Comparison of ENCODE assay signal across 20 cellular contexts in genomic region chr15:74275957-74276356, GRCh38. TPM values are rescaled to one million over a fixed set of nuclear protein-coding genes. Genes with fewer than 3 reads are reported as not detected.
DNase-seq lines count a peak whose midpoint lies in the region; ATAC-seq, FAIRE-seq and TF ChIP-seq lines count a peak whose summit lies in the region.
"Had no signal": no experiment of that assay in that cellular context is flagged by ENCODE, and none has a peak within 500 bp of the region (broad histone marks: within the 10 kb centered on the region; RNA-seq: fewer than 3 reads in every experiment).

No MANE protein-coding gene starts in this region.

- H3K27me3 ChIP-seq in H1 (replicated peaks in 1 of 4; ENCODE audit: control insufficient read depth in 3 of 4, extremely low read depth in 1 of 4, insufficient read depth in 3 of 4, low read length in 3 of 4) (no peaks in the 10 kb centered on the region), psoas muscle (ENCODE audit: insufficient read depth in 3 of 3, low read length in 2 of 3) (peaks cover 0 to 24% (median 3%) of the 10 kb centered on the region in 3 donors)

- no peaks in the 10 kb centered on the region for H3K79me2 ChIP-seq in H1 (ENCODE audit: control insufficient read depth in 1 of 2, insufficient read depth in 2 of 2, low read length in 2 of 2)

- H3K79me1 ChIP-seq in H1 (ENCODE audit: low read depth, low read length) = no peaks in the 10 kb centered on the region

- TF ChIP-seq POLR2A in H1 (IDR thresholded peaks at IDR 0.05; ENCODE audit: control extremely low read depth in 1 of 2, low read depth in 2 of 2, low read length in 2 of 2) = no peak

- no peak overlapping the region for H3K56ac ChIP-seq in H1 (replicated peaks; ENCODE audit: insufficient read length, low read depth, low read length)

- no peaks in the 10 kb centered on the region for H3K23me2 ChIP-seq in H1 (ENCODE audit: low read depth, low read length)

- H4K20me1 ChIP-seq in H1 (replicated peaks in 1 of 2; ENCODE audit: control insufficient read depth in 1 of 2, insufficient read depth in 2 of 2, low read length in 2 of 2) = no peaks in the 10 kb centered on the region

- H2BK15ac ChIP-seq in H1 (ENCODE audit: low read length) = 0 out of 2 replicates have a peak overlapping the region, but pooled peaks have one; percentile 61

- no peak overlapping the region for H3K4me2 ChIP-seq in H1 (ENCODE audit: insufficient read depth in 1 of 2, low read depth in 2 of 2, low read length in 2 of 2)

- H3K18ac ChIP-seq in H1 (ENCODE audit: extremely low read depth, low read length) = no peak overlapping the region; the same call in 1 of the 2 replicates

- H4K91ac ChIP-seq in H1 (replicated peaks; ENCODE audit: insufficient read length, low read length) = no peak overlapping the region

- 0 out of 7 replicates have a peak, but pooled peaks cover 0 to 2% (median 0%) of the 10 kb centered on the region in 4 experiments for H3K4me1 ChIP-seq in H1 (replicated peaks in 1 of 4; ENCODE audit: control insufficient read depth in 3 of 4, insufficient read depth in 4 of 4, low read length in 3 of 4)
- no peaks in the 10 kb centered on the region for H3K4me1 ChIP-seq in psoas muscle
- H3K4me1 ChIP-seq: gastrocnemius medialis had no signal

- no peak overlapping the region for H2AFZ ChIP-seq in H1 (ENCODE audit: low read length)

- H2AK5ac ChIP-seq in H1 (ENCODE audit: low read depth, low read length) = no peak overlapping the region

- H3K9me3 ChIP-seq in H1 (ENCODE audit: insufficient read depth in 2 of 2, low read depth in 1 of 2, low read length in 1 of 2) (no peaks in the 10 kb centered on the region), psoas muscle (no peaks in the 10 kb centered on the region)
- H3K9me3 ChIP-seq: gastrocnemius medialis had no signal

- ATAC-seq in psoas muscle (no peak), HG03520 (IDR thresholded peaks at IDR 0.05; ENCODE audit: unreplicated experiment) (no peak)
- ATAC-seq: activated T-cell treated with anti-CD3 and anti-CD28 coated beads, Interleukin-2, amount 50 U/mL, for 72 hours; gastrocnemius medialis; natural killer cell treated with Interleukin-12 subunit alpha and Interleukin-12 subunit beta and Interleukin-15 and Interleukin-18, amount 100 ng/mL, for 72 hours; Right ventricle myocardium inferior had no signal

- no peak for TF ChIP-seq CTCF in H1 (IDR thresholded peaks at IDR 0.05; ENCODE audit: control extremely low read depth in 1 of 3, insufficient read depth in 1 of 3, low read depth in 1 of 3, low read length in 3 of 3)
- no peak for TF ChIP-seq CTCF in psoas muscle (IDR thresholded peaks at IDR 0.05)

- no peak for TF ChIP-seq EP300 in H1 (IDR thresholded peaks at IDR 0.05; ENCODE audit: borderline replicate concordance in 1 of 2, low read depth in 2 of 2, low read length in 2 of 2)

- H2BK5ac ChIP-seq in H1 (ENCODE audit: low read depth, low read length) = no peak overlapping the region

- FAIRE-seq in H1 (lab: Jason Lieb, UNC) = peak; percentile 13
- FAIRE-seq: endothelial cell of umbilical vein, GM19239 had no signal

- 86% methylated on average over 6 of the region's 6 CpGs; no CpG with 5 or more reads in 1 of the 2 experiments for WGBS in H1 (ENCODE audit: extremely low coverage in 1 of 2, insufficient coverage in 1 of 2, insufficient read length in 1 of 2, insufficient replicate concordance in 2 of 2, low coverage in 1 of 2, low lambda C conversion rate in 2 of 2, missing lambda C conversion rate in 1 of 2), 2 experiments
- 82 to 86% (median 82%) methylated on average over 6 of the region's 6 CpGs for WGBS in psoas muscle, 3 donors

- peak; percentile 40 for DNase-seq in DMS53 (lab: John Stamatoyannopoulos, UW)
- DNase-seq in DMS53 treated with DMSO at 0.1 percent for 48 hours (lab: John Stamatoyannopoulos, UW; ENCODE audit: unreplicated experiment) = no peak
- DNase-seq in H4 (ENCODE audit: low spot score) = peak; percentile 27
- DNase-seq in NCI-H69 (lab: John Stamatoyannopoulos, UW) = peak; percentile 42
- DNase-seq in H1 (ENCODE audit: low read depth in 1 of 2, low spot score in 2 of 2) = no peak
- no peak for DNase-seq in psoas muscle
- DNase-seq in activated T-cell treated with anti-CD3 and anti-CD28 coated beads for 4 hours = no peak
- DNase-seq: activated CD4-positive, alpha-beta T cell treated with anti-CD3 and anti-CD28 coated beads, Interleukin-2, amount 10 ng/mL, durations not matched to agents 24 days and 14 days; activated T-cell treated with anti-CD3 and anti-CD28 coated beads, Interleukin-2, amount 50 U/mL, for 72 hours; cerebellar nuclear complex; gastrocnemius medialis; immature natural killer cell; NCI-H774 had no signal

- H4K5ac ChIP-seq in H1 (ENCODE audit: insufficient read length, low read depth, low read length) = no peak overlapping the region

- no peak overlapping the region for H4K8ac ChIP-seq in H1 (ENCODE audit: extremely low read depth, insufficient read depth, low read length)

- H3K36me3 ChIP-seq in H1 (ENCODE audit: control insufficient read depth in 2 of 4, insufficient read depth in 4 of 4, low read length in 3 of 4) (no peaks in the 10 kb centered on the region), psoas muscle (ENCODE audit: insufficient read depth in 1 of 2, low read depth in 1 of 2) (no peaks in the 10 kb centered on the region)
- H3K36me3 ChIP-seq: gastrocnemius medialis had no signal

- CTCF ChIA-PET in H1 (lab: Charles Lee; ENCODE audit: partially characterized antibody) = interaction anchor here (1.1 to 2.0 kb wide), 2 partner anchors 12 to 36 kb away, joined by 3 to 8 read pairs; no protein-coding TSS in a partner anchor

- no peak overlapping the region for H3K14ac ChIP-seq in H1 (ENCODE audit: insufficient read length)

- H3K23ac ChIP-seq in H1 (ENCODE audit: insufficient read length) = no peak overlapping the region

- H2BK20ac ChIP-seq in H1 (ENCODE audit: low read length) = no peak overlapping the region

- H3K27ac ChIP-seq in H1 (ENCODE audit: low read depth, low read length) = no peak overlapping the region
- H3K27ac ChIP-seq in psoas muscle = no peak overlapping the region
- H3K27ac ChIP-seq: gastrocnemius medialis had no signal

- no peak overlapping the region for H3K9ac ChIP-seq in H1 (replicated peaks in 1 of 4; ENCODE audit: extremely low read depth in 1 of 4, low read depth in 3 of 4, low read length in 3 of 4)

- no peak overlapping the region for H2BK120ac ChIP-seq in H1 (replicated peaks; ENCODE audit: low read depth, low read length)

- no peak overlapping the region for H2BK12ac ChIP-seq in H1 (ENCODE audit: low read depth, low read length)

- intact Hi-C loops in psoas muscle (cut with DNase I) = no loop called here

- POLR2A ChIA-PET in H1 (lab: Charles Lee; ENCODE audit: partially characterized antibody) = no interaction called here

- H3K4me3 ChIP-seq in H1 (ENCODE audit: extremely low read depth in 1 of 4, insufficient read depth in 2 of 4, low read depth in 3 of 4, low read length in 4 of 4) = no peak overlapping the region
- no peak overlapping the region for H3K4me3 ChIP-seq in psoas muscle
- H3K4me3 ChIP-seq: gastrocnemius medialis had no signal

- TF ChIP-seq RAD21 in H1 (IDR thresholded peaks at IDR 0.05 in 1 of 2, conservative IDR thresholded peaks at IDR 0.05 in 1 of 2; ENCODE audit: low read depth in 2 of 2, low read length in 2 of 2) = no peak

- H3K4ac ChIP-seq in H1 (replicated peaks; ENCODE audit: insufficient read length, low read depth, low read length) = no peak overlapping the region

TF ChIP-seq in H1, 55 proteins besides CTCF, POLR2A, EP300 and RAD21:
- TF ChIP-seq SP1 (IDR thresholded peaks at IDR 0.05; ENCODE audit: low read depth, low read length) (peak; percentile 71; the same call in 1 of the 2 replicates), TBP (IDR thresholded peaks at IDR 0.05; ENCODE audit: low read depth, low read length) (peak; percentile 39; the same call in 1 of the 2 replicates), PHF8 (conservative IDR thresholded peaks at IDR 0.05; ENCODE audit: low read depth, low read length) (no peak)

RNA-seq across cellular contexts. Expression of gene CCDC33, which starts 39.8 kb away (rescaled TPM):
- 2.0 and 2.8 TPM in 2 replicates for total RNA-seq in H4 (2014; rRNA removed; shearing (Covaris generic))
- 1.0 and 2.0 TPM in 2 replicates for total RNA-seq in H1 (2021; fragmentation: NEBNext Ultra II Directional; extraction: Animal tissue kit (Norgen Biotek cat#: 25700))
- polyA plus RNA-seq in H1 (2011; rRNA removed) (2.7 and 3.3 TPM in 2 replicates), psoas muscle (under 1 TPM in 2 of 3 donors, not detected in 1; 0.01 to 0.03 TPM)
- 4.3 TPM for polyA plus RNA-seq in H1 (2011; cell fraction: cytosol; rRNA removed)
- 3.7 TPM for polyA plus RNA-seq in H1 (2011; cell fraction: nucleus; rRNA removed)
- 2.1 to 3.9 TPM (median 3.0 TPM) in 4 replicates for polyA plus RNA-seq in H1 (2012, experiment 1 of 2)
- 1.3 TPM for polyA plus RNA-seq in H1 (2012, experiment 2 of 2)
- polyA plus RNA-seq in H1 (2013, experiment 1 of 2) = 2.0 TPM
- 1.5 TPM for polyA plus RNA-seq in H1 (2013, experiment 2 of 2)
- 0.61 and 2.4 TPM in 2 replicates for polyA minus RNA-seq in H1 (2011; rRNA and poly(A)+ RNA removed)
- polyA minus RNA-seq in H1 (2011; cell fraction: cytosol; rRNA and poly(A)+ RNA removed) = 3.3 TPM
- 11.1 TPM for polyA minus RNA-seq in H1 (2011; cell fraction: nucleus; rRNA and poly(A)+ RNA removed)
- not detected for total RNA-seq in psoas muscle
- total RNA-seq: A172; activated CD4-positive, alpha-beta T cell treated with anti-CD3 and anti-CD28 coated beads, Interleukin-2, amount 10 ng/mL, durations not matched to agents 24 days and 14 days; activated T-cell treated with anti-CD3 and anti-CD28 coated beads, Interleukin-2, amount 50 U/mL, for 72 hours; endothelial cell of umbilical vein; gastrocnemius medialis; natural killer cell treated with Interleukin-12 subunit alpha and Interleukin-12 subunit beta and Interleukin-15 and Interleukin-18, amount 100 ng/mL, for 72 hours; renal cortical epithelial cell; Right ventricle myocardium inferior had no signal
- polyA plus RNA-seq: endothelial cell of umbilical vein, immature natural killer cell had no signal

Comparison
In these comparisons a context has a peak if more than half of its experiments do, and no peak if none do; other contexts are left out.
1. DNase-seq: peak in DMS53 (single experiment), H4 (single experiment) and NCI-H69 (single experiment); none in DMS53 treated with DMSO at 0.1 percent for 48 hours (single experiment), H1 (0 of 2), psoas muscle (0 of 2) and activated T-cell treated with anti-CD3 and anti-CD28 coated beads for 4 hours (single experiment).